17 cellular contexts compared by ENCODE assay signal in the genomic region with DNA sequence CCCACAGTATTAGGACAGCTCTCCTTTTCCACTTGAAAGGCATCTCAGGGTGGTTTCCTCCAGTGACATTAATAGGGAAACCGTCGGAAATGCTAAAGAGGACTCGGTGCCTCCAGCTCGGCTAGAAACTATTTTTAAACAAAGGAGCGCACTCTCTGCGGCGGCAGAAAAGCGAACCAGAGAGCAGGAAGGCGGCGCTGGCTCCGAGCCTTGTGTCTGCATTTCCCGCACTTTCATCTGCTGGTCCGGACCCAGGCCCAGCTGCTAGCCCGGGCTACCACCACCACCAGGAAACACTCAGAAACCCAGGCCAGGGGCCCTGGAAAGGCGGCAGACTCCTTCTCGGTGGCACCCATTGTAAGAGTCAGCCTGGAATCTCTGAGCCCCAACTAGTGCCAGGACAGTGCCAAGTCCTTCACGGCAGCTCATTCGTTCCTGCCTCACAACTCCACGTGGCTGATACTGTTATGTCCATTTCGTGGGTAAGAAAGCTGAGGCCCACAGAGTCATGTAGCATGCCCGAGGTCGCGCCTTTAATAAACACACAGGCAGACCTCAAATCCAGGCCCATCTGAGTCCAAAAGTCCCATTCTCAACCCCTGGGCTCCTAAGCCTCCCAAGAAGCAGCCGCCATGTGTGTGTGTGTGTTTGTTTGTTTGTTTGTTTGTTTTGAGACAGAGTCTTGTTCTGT.
DNase-seq lines count a peak whose midpoint lies in the region; ATAC-seq and TF ChIP-seq lines count a peak whose summit lies in the region.
"Had no signal": no experiment of that assay in that cellular context is flagged by ENCODE, and none has a peak within 500 bp of the region (broad histone marks: within the 10 kb centered on the region; RNA-seq: fewer than 3 reads in every experiment).

No MANE protein-coding gene starts in this region.

- H3K27me3 Mint-ChIP-seq in mesothelial cell of epicardium (ENCODE audit: low read depth) = no peaks in the 10 kb centered on the region

- H3K27ac ChIP-seq in left ventricle myocardium inferior (replicated peaks) (peak overlapping the region; percentile 61), ectodermal cell (ENCODE audit: insufficient read depth, low read depth, low read length, poor library complexity, severe bottlenecking) (peak overlapping the region; percentile 67), upper lobe of left lung (peak overlapping the region; percentile 45 to 71 (median 54))
- H3K27ac ChIP-seq: A549, tibial artery had no signal

- H3K9me3 ChIP-seq in left ventricle myocardium inferior (replicated peaks) (no peaks in the 10 kb centered on the region), ectodermal cell (ENCODE audit: control insufficient read depth, low read length) (no peaks in the 10 kb centered on the region), upper lobe of left lung (no peaks in the 10 kb centered on the region), MG63 (no peaks in the 10 kb centered on the region)
- H3K9me3 ChIP-seq: A549, tibial artery had no signal

- H3K4me1 Mint-ChIP-seq in mesothelial cell of epicardium = peaks cover 46% of the 10 kb centered on the region

- no peak for TF ChIP-seq POLR2A in upper lobe of left lung (IDR thresholded peaks at IDR 0.05)

- H3K27me3 ChIP-seq in left ventricle myocardium inferior (ENCODE audit: low read depth) (no peaks in the 10 kb centered on the region), ectodermal cell (ENCODE audit: control insufficient read depth, insufficient read depth, low read length, poor library complexity, severe bottlenecking) (no peaks in the 10 kb centered on the region), upper lobe of left lung (no peaks in the 10 kb centered on the region), MG63 (no peaks in the 10 kb centered on the region)
- H3K27me3 ChIP-seq: tibial artery had no signal

- H3K4me3 ChIP-seq in left ventricle myocardium inferior (peak overlapping the region; percentile 28), ectodermal cell (ENCODE audit: insufficient read depth, low read depth, low read length) (no peak overlapping the region), upper lobe of left lung (no peak overlapping the region), MG63 (no peak overlapping the region)
- H3K4me3 ChIP-seq: A549, tibial artery had no signal

- peak overlapping the region; percentile 39 for H3K27ac Mint-ChIP-seq in mesothelial cell of epicardium
- H3K27ac Mint-ChIP-seq: HFFc6 had no signal

- DNase-seq in left ventricle myocardium inferior = no peak
- no peak for DNase-seq in Right ventricle myocardium inferior (ENCODE audit: missing footprints)
- no peak for DNase-seq in mesothelial cell of epicardium (ENCODE audit: low spot score in 2 of 2, unreplicated experiment in 2 of 2)
- DNase-seq in upper lobe of left lung = no peak
- DNase-seq in MG63 = no peak
- DNase-seq in DMS53 treated with DMSO at 0.1 percent for 48 hours (lab: John Stamatoyannopoulos, UW; ENCODE audit: unreplicated experiment) = no peak
- DNase-seq in amniotic stem cell (lab: John Stamatoyannopoulos, UW) = no peak
- DNase-seq: activated naive CD4-positive, alpha-beta T cell; activated T-cell treated with anti-CD3 and anti-CD28 coated beads for 4 hours; DMS53; HFFc6; NCI-H146; NCI-H774; small intestine; tibial artery had no signal

- intact Hi-C loops in left ventricle myocardium inferior (cut with micrococcal nuclease) (no loop called here), Right ventricle myocardium inferior (cut with DNase I) (loop anchor here (5.0 kb wide), 1 partner anchor 74 kb away; the partner anchor contains the start of gene VAV2)

- H3K4me3 Mint-ChIP-seq in mesothelial cell of epicardium = no peak overlapping the region
- H3K4me3 Mint-ChIP-seq: HFFc6 had no signal

- no peak for ATAC-seq in Right ventricle myocardium inferior
- ATAC-seq in upper lobe of left lung (ENCODE audit: low FRiP score in 2 of 2) = no peak
- ATAC-seq: A549 had no signal

- no peak for TF ChIP-seq EP300 in upper lobe of left lung (IDR thresholded peaks at IDR 0.05)

- TF ChIP-seq CTCF in left ventricle myocardium inferior (IDR thresholded peaks at IDR 0.05; ENCODE audit: borderline replicate concordance) (no peak), mesothelial cell of epicardium (IDR thresholded peaks at IDR 0.05; ENCODE audit: unreplicated experiment) (no peak), upper lobe of left lung (IDR thresholded peaks at IDR 0.05) (no peak)

- H3K9me3 Mint-ChIP-seq in mesothelial cell of epicardium = no peaks in the 10 kb centered on the region
- H3K9me3 Mint-ChIP-seq: HFFc6 had no signal

- H3K4me1 ChIP-seq in left ventricle myocardium inferior (peaks cover 30% of the 10 kb centered on the region), ectodermal cell (ENCODE audit: control insufficient read depth, insufficient read depth, low read length) (peaks cover 66% of the 10 kb centered on the region), upper lobe of left lung (peaks cover 25 to 51% (median 29%) of the 10 kb centered on the region in 4 donors)
- H3K4me1 ChIP-seq: A549 had no signal

- H3K36me3 Mint-ChIP-seq in mesothelial cell of epicardium = peaks cover 10% of the 10 kb centered on the region

- WGBS in ectodermal cell, 2 experiments = 78 to 79% methylated on average over 24 of the region's 24 CpGs
- WGBS in upper lobe of left lung, 2 donors = 55 to 58% methylated on average over 15 to 24 of the region's 24 CpGs

- no peaks in the 10 kb centered on the region for H3K36me3 ChIP-seq in left ventricle myocardium inferior
- H3K36me3 ChIP-seq in ectodermal cell (ENCODE audit: control insufficient read depth, insufficient read depth, low read length) = no peaks in the 10 kb centered on the region
- H3K36me3 ChIP-seq in upper lobe of left lung = no peaks in the 10 kb centered on the region
- no peaks in the 10 kb centered on the region for H3K36me3 ChIP-seq in MG63
- H3K36me3 ChIP-seq: tibial artery had no signal
